ENCODE assay signal across 8 cellular contexts in genomic region chr4:38803833-38804653, GRCh38. TPM values are rescaled to one million over a fixed set of nuclear protein-coding genes. Genes with fewer than 3 reads are reported as not detected.
DNase-seq lines count a peak whose midpoint lies in the region; ATAC-seq, FAIRE-seq and TF ChIP-seq lines count a peak whose summit lies in the region.

No MANE protein-coding gene starts in this region.

- peak overlapping the region; percentile 5 to 43 (median 30) for H3K4me3 ChIP-seq in pancreas
- no peak overlapping the region for H3K4me3 ChIP-seq in MG63

- no peak for TF ChIP-seq CTCF in GM10266 (IDR thresholded peaks at IDR 0.05; ENCODE audit: control insufficient read depth, insufficient read depth, low read depth, missing control alignments)
- TF ChIP-seq CTCF in pancreas (IDR thresholded peaks at IDR 0.05), result no peak

- peak overlapping the region; percentile 17 for H3K27ac ChIP-seq in epithelial cell of prostate
- peak overlapping the region; percentile 29 to 82 (median 64) for H3K27ac ChIP-seq in pancreas

- peak; percentile 65 for DNase-seq in GM10266 (ENCODE audit: extremely low spot score)
- DNase-seq in OCI-M1 (lab: John Stamatoyannopoulos, UW), result peak; percentile 56
- DNase-seq in epithelial cell of prostate (ENCODE audit: low read depth, low spot score), result no peak
- no peak for DNase-seq in pancreas
- no peak for DNase-seq in MG63
- no peak for DNase-seq in mesenteric fat pad (ENCODE audit: low spot score)
- DNase-seq in NCI-H446 (lab: John Stamatoyannopoulos, UW), result no peak

- 6 to 9% methylated on average over 6 of the region's 6 CpGs for WGBS in pancreas, 2 donors

- intact Hi-C loops in pancreas (cut with DNase I), result loop anchor here in 1 of 3 donors (10.0 kb wide), 1 partner anchor 49 kb away; no protein-coding TSS in a partner anchor

- H3K9me3 ChIP-seq in pancreas (no peaks in the 10 kb centered on the region), MG63 (no peaks in the 10 kb centered on the region)

- H3K27me3 ChIP-seq in pancreas (no peaks in the 10 kb centered on the region), MG63 (no peaks in the 10 kb centered on the region)

- no peaks in the 10 kb centered on the region for H3K36me3 ChIP-seq in pancreas
- H3K36me3 ChIP-seq in MG63, result no peaks in the 10 kb centered on the region

- peaks cover 0 to 8% (median 0%) of the 10 kb centered on the region in 3 donors for H3K4me1 ChIP-seq in pancreas

- peak; percentile 40 for ATAC-seq in GM21619 (IDR thresholded peaks at IDR 0.05; ENCODE audit: unreplicated experiment)
- peak; percentile 38 to 72 (median 68) for ATAC-seq in pancreas

- peak; percentile 32 for FAIRE-seq in pancreas (lab: Jason Lieb, UNC)

RNA-seq across cellular contexts. Expression of gene TLR1, which starts 0.5 kb away (rescaled TPM):
- total RNA-seq in pancreas, result 10 to 100 TPM in 2 of 6 donors, 1 to 10 TPM in 4; 3.7 to 25.3 (median 7.4) TPM
- 1 to 10 TPM; 1.3 to 1.4 TPM for polyA plus RNA-seq in pancreas
- 0.07 TPM in 1 of 2 replicates, not detected in the other for total RNA-seq in MG63 (2014; rRNA removed; shearing (Covaris generic); ENCODE audit: low replicate concordance)
- total RNA-seq in mesenteric fat pad, result 25.4 TPM

RNA-seq across cellular contexts. Expression of gene TLR10, which starts 21.3 kb away (rescaled TPM):
- total RNA-seq in pancreas (1 to 10 TPM in 1 of 6 donors, under 1 TPM in 4, not detected in 1; 0.04 to 1.2 (median 0.20) TPM), mesenteric fat pad (0.42 TPM)
- polyA plus RNA-seq in pancreas, result under 1 TPM; 0.08 to 0.12 TPM
- not detected in 2 replicates for total RNA-seq in MG63 (2014; rRNA removed; shearing (Covaris generic); ENCODE audit: low replicate concordance)

RNA-seq across cellular contexts. Expression of gene TLR6, which starts 52.6 kb away (rescaled TPM):
- total RNA-seq in pancreas (1 to 10 TPM in 2 of 6 donors, under 1 TPM in 4; 0.19 to 3.9 (median 0.81) TPM), mesenteric fat pad (7.3 TPM)
- under 1 TPM; 0.07 to 0.11 TPM for polyA plus RNA-seq in pancreas
- 0.82 TPM in 1 of 2 replicates, not detected in the other for total RNA-seq in MG63 (2014; rRNA removed; shearing (Covaris generic); ENCODE audit: low replicate concordance)

Comparison
In these comparisons a context has a peak if more than half of its experiments do, and no peak if none do; other contexts are left out.
1. DNase-seq: peak in GM10266 (single experiment) and OCI-M1 (single experiment); none in epithelial cell of prostate (single experiment), pancreas (0 of 6), MG63 (single experiment), mesenteric fat pad (single experiment) and NCI-H446 (0 of 2).